Comparison of ENCODE assay signal across 8 cellular contexts in the genomic region with DNA sequence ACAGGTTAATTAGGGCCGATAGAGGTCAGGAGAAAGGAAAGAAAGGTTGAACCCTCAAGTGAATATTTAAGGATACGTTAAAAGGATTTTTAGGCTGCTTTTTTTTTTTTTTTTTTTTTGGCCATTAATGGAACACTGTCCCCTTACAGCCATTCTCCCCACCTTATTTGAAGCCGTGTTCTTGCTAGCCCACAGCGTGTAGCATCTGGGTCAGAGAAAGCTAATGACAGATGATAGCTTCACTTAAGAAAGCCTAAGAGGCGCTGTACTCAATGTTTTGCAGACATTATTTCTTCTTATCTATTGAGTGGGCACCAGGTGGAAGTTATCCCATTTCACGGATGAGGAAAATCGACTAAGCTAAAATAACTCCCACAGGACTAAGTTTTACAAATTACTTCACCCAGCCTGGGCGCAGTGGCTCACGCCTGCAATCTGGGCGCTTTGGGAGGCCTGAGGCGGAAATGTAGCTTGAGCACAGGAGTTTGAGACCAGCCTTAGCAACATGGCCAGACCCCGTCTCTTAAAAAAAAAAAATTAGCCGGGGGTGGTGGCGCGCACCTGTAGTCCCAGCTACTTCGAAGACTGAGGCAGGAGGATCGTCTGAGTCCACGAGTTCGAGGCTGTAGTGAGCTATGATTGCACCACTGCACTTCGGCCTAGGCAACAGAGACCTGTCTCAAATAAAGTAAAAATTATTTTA. TPM values are rescaled to one million over a fixed set of nuclear protein-coding genes. Genes with fewer than 3 reads are reported as not detected.
DNase-seq lines count a peak whose midpoint lies in the region; ATAC-seq, FAIRE-seq and TF ChIP-seq lines count a peak whose summit lies in the region.

No MANE protein-coding gene starts in this region.

- POLR2A ChIA-PET in IMR-90 (lab: Charles Lee; ENCODE audit: unreplicated experiment): interaction anchor here (0.7 to 1.0 kb wide), 2 partner anchors 51 to 54 kb away, joined by 3 to 16 read pairs; no protein-coding TSS in a partner anchor

- peak overlapping the region; percentile 97 for H3K23ac ChIP-seq in IMR-90 (ENCODE audit: low read depth, low read length)

- H3K36me3 ChIP-seq in BE2C: peaks cover 7% of the 10 kb centered on the region
- H3K36me3 ChIP-seq in IMR-90 (ENCODE audit: control insufficient read depth, insufficient read depth, low read length): no peaks in the 10 kb centered on the region
- no peaks in the 10 kb centered on the region for H3K36me3 ChIP-seq in bronchial epithelial cell (ENCODE audit: control insufficient read depth, insufficient read depth, low read length)

- no peaks in the 10 kb centered on the region for H3K4me1 ChIP-seq in BE2C
- no peaks in the 10 kb centered on the region for H3K4me1 ChIP-seq in IMR-90 (ENCODE audit: control insufficient read depth, insufficient read depth, low read length)

- no peak for DNase-seq in BE2C
- no peak for DNase-seq in IMR-90
- no peak for DNase-seq in bronchial epithelial cell (ENCODE audit: low read depth)
- DNase-seq in naive B cell: no peak
- no peak for DNase-seq in activated CD4-positive, CD25-positive, alpha-beta regulatory T cell (lab: John Stamatoyannopoulos, UW)
- no peak for DNase-seq in C1 segment of cervical spinal cord (lab: John Stamatoyannopoulos, UW)
- no peak for DNase-seq in NCI-H187 (lab: John Stamatoyannopoulos, UW)

- H4K20me1 ChIP-seq in IMR-90 (ENCODE audit: insufficient read depth, low read length): no peaks in the 10 kb centered on the region

- ATAC-seq in IMR-90 (ENCODE audit: low read depth) (no peak), naive B cell (ENCODE audit: low read depth in 2 of 2) (no peak), HG03521 (IDR thresholded peaks at IDR 0.05; ENCODE audit: unreplicated experiment) (no peak)

- peak overlapping the region in 5 of 6 donors; percentile 93 to 97 (median 94) for H3K27ac Mint-ChIP-seq in naive B cell

- WGBS in IMR-90 (ENCODE audit: extremely low coverage in 2 of 2, insufficient read length in 1 of 2), 2 experiments: 92% methylated on average over 12 of the region's 20 CpGs; no CpG with 5 or more reads in 1 of the 2 experiments

- BruUV-seq in IMR-90 (replicated peaks; lab: Mats Ljungman, UMichigan): no TSS peak

- peak overlapping the region; percentile 89 for H2BK5ac ChIP-seq in IMR-90 (ENCODE audit: low read depth, low read length, poor library complexity, severe bottlenecking)

- dilution Hi-C loops in IMR-90 (cut with HindIII; ENCODE audit: low sequenced_read_pairs, unreplicated experiment): no loop called here

- no peak overlapping the region for H2BK15ac ChIP-seq in IMR-90 (ENCODE audit: low read depth, low read length)

- no peaks in the 10 kb centered on the region for H3K27me3 ChIP-seq in BE2C
- H3K27me3 ChIP-seq in IMR-90 (ENCODE audit: control insufficient read depth, insufficient read depth, low read length): no peaks in the 10 kb centered on the region
- H3K27me3 ChIP-seq in bronchial epithelial cell (ENCODE audit: control insufficient read depth, insufficient read depth, low read length): no peaks in the 10 kb centered on the region

- no peak for TF ChIP-seq RAD21 in IMR-90 (IDR thresholded peaks at IDR 0.05; ENCODE audit: low read length)

- no peaks in the 10 kb centered on the region for H3K9me3 Mint-ChIP-seq in naive B cell

- FAIRE-seq in bronchial epithelial cell (lab: Jason Lieb, UNC): no peak

- H3K4ac ChIP-seq in IMR-90 (ENCODE audit: low read depth, low read length): peak overlapping the region; percentile 95

- H3K56ac ChIP-seq in IMR-90 (ENCODE audit: extremely low read depth, insufficient read depth, low read length): peak overlapping the region; percentile 98

- H4K91ac ChIP-seq in IMR-90 (ENCODE audit: insufficient read depth, low read depth, low read length): peak overlapping the region; percentile 96

- H3K4me1 Mint-ChIP-seq in naive B cell: peaks cover 14 to 35% (median 26%) of the 10 kb centered on the region in 3 donors

- H3K9ac ChIP-seq in IMR-90 (ENCODE audit: low read depth, low read length): peak overlapping the region; percentile 100

- peak overlapping the region; percentile 92; the same call in 1 of the 2 replicates for H4K5ac ChIP-seq in IMR-90 (ENCODE audit: low read depth, low read length)

- peak overlapping the region; percentile 98 to 99 for H4K8ac ChIP-seq in IMR-90 (ENCODE audit: low read depth in 2 of 2, low read length in 2 of 2)

- H3K9me1 ChIP-seq in IMR-90 (ENCODE audit: insufficient read depth, low read length): no peaks in the 10 kb centered on the region

- no peaks in the 10 kb centered on the region for H3K27me3 Mint-ChIP-seq in naive B cell

- H3K4me3 Mint-ChIP-seq in naive B cell: peak overlapping the region; percentile 92 to 98 (median 96)

- H3K18ac ChIP-seq in IMR-90 (ENCODE audit: low read depth, low read length): no peak overlapping the region

- TF ChIP-seq CTCF in BE2C (IDR thresholded peaks at IDR 0.05; ENCODE audit: low read depth, low read length) (no peak), IMR-90 (conservative IDR thresholded peaks at IDR 0.05; ENCODE audit: low read depth, low read length) (no peak), bronchial epithelial cell (IDR thresholded peaks at IDR 0.05; ENCODE audit: insufficient read depth, low read length, severe bottlenecking) (no peak)

- no peaks in the 10 kb centered on the region for H3K36me3 Mint-ChIP-seq in naive B cell

- peak overlapping the region; percentile 90 for H3K4me2 ChIP-seq in IMR-90 (ENCODE audit: low read depth, low read length)

- H2AFZ ChIP-seq in IMR-90 (replicated peaks; ENCODE audit: low read length, poor library complexity): peak overlapping the region; percentile 95

- H2AK9ac ChIP-seq in IMR-90 (replicated peaks; ENCODE audit: low read depth, low read length, poor library complexity): no peak overlapping the region

- peaks cover 9 to 21% of the 10 kb centered on the region in 2 experiments; a peak in 3 of 4 replicates for H3K79me1 ChIP-seq in IMR-90 (ENCODE audit: low read depth in 1 of 2, low read length in 2 of 2)

- H2AK5ac ChIP-seq in IMR-90 (ENCODE audit: low read depth, low read length): peak overlapping the region; percentile 67

- H3K14ac ChIP-seq in IMR-90 (replicated peaks; ENCODE audit: low read depth, low read length): peak overlapping the region; percentile 99; the same call in 1 of the 2 replicates

- intact Hi-C loops in IMR-90 (cut with micrococcal nuclease): no loop called here

- H2BK20ac ChIP-seq in IMR-90 (ENCODE audit: low read depth, low read length): no peak overlapping the region

- no peak for TF ChIP-seq POLR2A in IMR-90 (IDR thresholded peaks at IDR 0.05; ENCODE audit: low read depth, low read length)

- peak overlapping the region; percentile 94 for H3K4me3 ChIP-seq in BE2C (ENCODE audit: low read depth, low read length)
- H3K4me3 ChIP-seq in IMR-90 (ENCODE audit: insufficient read depth, low read depth, low read length): peak overlapping the region; percentile 86; the same call in 1 of the 2 replicates
- peak overlapping the region; percentile 84 for H3K4me3 ChIP-seq in bronchial epithelial cell (ENCODE audit: low read depth, low read length)

- H3K9me3 ChIP-seq in BE2C (no peaks in the 10 kb centered on the region), IMR-90 (ENCODE audit: control insufficient read depth, insufficient read depth, low read length) (no peaks in the 10 kb centered on the region)

- H3K27ac ChIP-seq in IMR-90 (ENCODE audit: insufficient read depth, low read length): peak overlapping the region; percentile 94

- no peak overlapping the region; the same call in 1 of the 2 replicates for H2BK120ac ChIP-seq in IMR-90 (ENCODE audit: low read depth, low read length)

- CTCF ChIA-PET in IMR-90 (lab: Yijun Ruan, JAX): no interaction called here

- in situ Hi-C loops in IMR-90 (cut with MboI; ENCODE audit: low sequenced_read_pairs): no loop called here

TF ChIP-seq in IMR-90, 13 proteins besides CTCF, POLR2A, EP300 and RAD21 (continues in another document):
- TF ChIP-seq CEBPB (IDR thresholded peaks at IDR 0.05; ENCODE audit: low read depth, low read length) (no peak), MAFK (IDR thresholded peaks at IDR 0.05; ENCODE audit: low read depth, low read length) (no peak), NFE2L2 (IDR thresholded peaks at IDR 0.05; ENCODE audit: low read depth, low read length) (no peak), MXI1 (IDR thresholded peaks at IDR 0.05; ENCODE audit: borderline replicate concordance, low read depth, low read length) (no peak), SMC3 (IDR thresholded peaks at IDR 0.05; ENCODE audit: low read depth, low read length) (no peak), FOS (IDR thresholded peaks at IDR 0.05; ENCODE audit: low read depth, low read length) (no peak), BHLHE40 (IDR thresholded peaks at IDR 0.05; ENCODE audit: low read depth, low read length) (no peak)
- TF ChIP-seq, protein P1, sequence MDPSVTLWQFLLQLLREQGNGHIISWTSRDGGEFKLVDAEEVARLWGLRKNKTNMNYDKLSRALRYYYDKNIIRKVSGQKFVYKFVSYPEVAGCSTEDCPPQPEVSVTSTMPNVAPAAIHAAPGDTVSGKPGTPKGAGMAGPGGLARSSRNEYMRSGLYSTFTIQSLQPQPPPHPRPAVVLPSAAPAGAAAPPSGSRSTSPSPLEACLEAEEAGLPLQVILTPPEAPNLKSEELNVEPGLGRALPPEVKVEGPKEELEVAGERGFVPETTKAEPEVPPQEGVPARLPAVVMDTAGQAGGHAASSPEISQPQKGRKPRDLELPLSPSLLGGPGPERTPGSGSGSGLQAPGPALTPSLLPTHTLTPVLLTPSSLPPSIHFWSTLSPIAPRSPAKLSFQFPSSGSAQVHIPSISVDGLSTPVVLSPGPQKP (IDR thresholded peaks at IDR 0.05; ENCODE audit: borderline replicate concordance, low read depth, low read length): no peak

RNA-seq across cellular contexts. Expression of a gene that starts 1.0 kb away (rescaled TPM):
- 5.5 TPM for polyA plus RNA-seq in BE2C (2012; ENCODE audit: insufficient read depth, insufficient read length, low read depth)
- 13.3 and 20.6 TPM in 2 replicates for total RNA-seq in IMR-90 (2012; rRNA removed)
- 7.6 and 9.6 TPM in 2 replicates for polyA plus RNA-seq in IMR-90 (2012; rRNA removed)
- polyA plus RNA-seq in IMR-90 (2012; cell fraction: cytosol; rRNA removed): 3.6 and 3.7 TPM in 2 replicates
- 6.1 and 13.0 TPM in 2 replicates for polyA plus RNA-seq in IMR-90 (2012; cell fraction: nucleus; rRNA removed; ENCODE audit: low replicate concordance)
- 5.5 and 7.4 TPM in 2 replicates for total RNA-seq in bronchial epithelial cell
- polyA plus RNA-seq in naive B cell (ENCODE audit: low read depth in 6 of 6): 10 to 100 TPM in 2 of 6 donors, 1 to 10 TPM in 4; 6.7 to 13.4 (median 9.6) TPM

RNA-seq across cellular contexts. Expression of a gene that starts 52.0 kb away (rescaled TPM):
- 9.3 TPM for polyA plus RNA-seq in BE2C (2012; ENCODE audit: insufficient read depth, insufficient read length, low read depth)
- total RNA-seq in IMR-90 (2012; rRNA removed): 11.7 and 12.8 TPM in 2 replicates
- 4.6 and 5.3 TPM in 2 replicates for polyA plus RNA-seq in IMR-90 (2012; rRNA removed)
- polyA plus RNA-seq in IMR-90 (2012; cell fraction: cytosol; rRNA removed): 1.8 and 3.0 TPM in 2 replicates
- 3.0 and 10.1 TPM in 2 replicates for polyA plus RNA-seq in IMR-90 (2012; cell fraction: nucleus; rRNA removed; ENCODE audit: low replicate concordance)
- total RNA-seq in bronchial epithelial cell: 7.9 and 12.9 TPM in 2 replicates
- polyA plus RNA-seq in naive B cell (ENCODE audit: low read depth in 6 of 6): 10 to 100 TPM; 28.7 to 39.0 (median 36.4) TPM
